ENCODE assay signal across 6 cellular contexts in genomic region chr2:173247156-173247555, GRCh38.
"Had no signal": no experiment of that assay in that cellular context is flagged by ENCODE, and none has a peak within 500 bp of the region (broad histone marks: within the 10 kb centered on the region; RNA-seq: fewer than 3 reads in every experiment).

No MANE protein-coding gene starts in this region.

- H3K27ac Mint-ChIP-seq: IgD-negative memory B cell had no signal

- DNase-seq: KBM-7, KG1 had no signal

- H3K27me3 Mint-ChIP-seq: IgD-negative memory B cell had no signal

- H3K4me2 ChIP-seq: KMS-11 had no signal

- H3K9me3 Mint-ChIP-seq: IgD-negative memory B cell had no signal

- H3K9ac ChIP-seq: KMS-11 had no signal

- H3K27ac ChIP-seq: HL-60, KMS-11 had no signal

- H3K4me3 Mint-ChIP-seq: IgD-negative memory B cell had no signal

- FAIRE-seq: HTR-8/SVneo had no signal
